2 cellular contexts compared by ENCODE assay signal in the genomic region with DNA sequence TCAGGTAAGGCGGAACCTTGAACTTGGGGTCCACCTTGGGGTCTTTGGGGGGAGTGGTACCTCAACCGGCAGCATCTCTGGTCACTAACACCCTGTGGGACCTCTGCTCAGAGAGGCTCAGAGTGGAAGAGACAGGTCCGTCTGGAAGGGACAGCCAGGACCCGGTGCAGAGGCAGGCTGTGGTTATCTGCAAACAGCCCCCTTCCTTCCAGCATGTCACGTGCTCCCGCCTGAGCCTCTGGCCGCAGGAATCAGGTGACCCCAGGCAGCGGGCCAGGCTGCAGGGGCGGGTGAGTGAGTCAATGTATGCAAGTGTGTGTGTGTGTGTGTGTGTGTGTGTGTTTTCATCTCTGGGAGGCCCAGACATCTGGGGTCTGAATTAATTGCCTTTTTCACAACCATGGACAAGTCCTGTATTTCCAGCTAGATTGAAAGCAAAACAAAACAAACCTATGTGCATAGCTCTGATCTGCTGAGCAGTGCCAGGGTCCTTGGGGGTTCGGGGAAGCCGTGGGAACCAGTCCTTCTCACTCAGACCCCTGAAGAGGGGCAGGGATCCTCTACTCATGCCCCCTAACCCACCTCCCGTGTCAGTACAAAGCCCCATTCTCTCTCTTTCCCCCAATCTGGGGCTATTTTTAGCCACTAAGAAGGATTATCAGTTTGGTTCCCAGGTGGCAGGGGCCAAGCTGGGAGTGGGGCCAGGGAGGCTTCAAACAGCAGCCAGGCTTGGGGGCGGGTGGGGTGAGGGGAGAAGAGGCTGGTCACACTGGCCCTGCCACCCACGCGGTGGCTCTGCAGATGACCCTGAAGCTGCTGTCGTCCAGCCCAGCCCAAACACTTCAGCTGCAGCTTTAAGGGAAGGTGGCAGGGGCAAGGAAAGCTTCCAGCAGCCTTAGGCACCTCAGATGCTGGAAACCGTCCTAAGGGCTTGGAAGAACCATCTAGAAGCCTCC.
TF ChIP-seq lines count a peak whose summit lies in the region.

No MANE protein-coding gene starts in this region.

TF ChIP-seq in SK-N-SH treated with all-trans-retinoic acid at 6 μM for 48 hours, 23 proteins besides CTCF, POLR2A, EP300 and RAD21 (continued from another document):
- TF ChIP-seq, protein P1, sequence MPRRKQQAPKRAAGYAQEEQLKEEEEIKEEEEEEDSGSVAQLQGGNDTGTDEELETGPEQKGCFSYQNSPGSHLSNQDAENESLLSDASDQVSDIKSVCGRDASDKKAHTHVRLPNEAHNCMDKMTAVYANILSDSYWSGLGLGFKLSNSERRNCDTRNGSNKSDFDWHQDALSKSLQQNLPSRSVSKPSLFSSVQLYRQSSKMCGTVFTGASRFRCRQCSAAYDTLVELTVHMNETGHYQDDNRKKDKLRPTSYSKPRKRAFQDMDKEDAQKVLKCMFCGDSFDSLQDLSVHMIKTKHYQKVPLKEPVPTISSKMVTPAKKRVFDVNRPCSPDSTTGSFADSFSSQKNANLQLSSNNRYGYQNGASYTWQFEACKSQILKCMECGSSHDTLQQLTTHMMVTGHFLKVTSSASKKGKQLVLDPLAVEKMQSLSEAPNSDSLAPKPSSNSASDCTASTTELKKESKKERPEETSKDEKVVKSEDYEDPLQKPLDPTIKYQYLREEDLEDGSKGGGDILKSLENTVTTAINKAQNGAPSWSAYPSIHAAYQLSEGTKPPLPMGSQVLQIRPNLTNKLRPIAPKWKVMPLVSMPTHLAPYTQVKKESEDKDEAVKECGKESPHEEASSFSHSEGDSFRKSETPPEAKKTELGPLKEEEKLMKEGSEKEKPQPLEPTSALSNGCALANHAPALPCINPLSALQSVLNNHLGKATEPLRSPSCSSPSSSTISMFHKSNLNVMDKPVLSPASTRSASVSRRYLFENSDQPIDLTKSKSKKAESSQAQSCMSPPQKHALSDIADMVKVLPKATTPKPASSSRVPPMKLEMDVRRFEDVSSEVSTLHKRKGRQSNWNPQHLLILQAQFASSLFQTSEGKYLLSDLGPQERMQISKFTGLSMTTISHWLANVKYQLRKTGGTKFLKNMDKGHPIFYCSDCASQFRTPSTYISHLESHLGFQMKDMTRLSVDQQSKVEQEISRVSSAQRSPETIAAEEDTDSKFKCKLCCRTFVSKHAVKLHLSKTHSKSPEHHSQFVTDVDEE (CRISPR knock-in tag; IDR thresholded peaks at IDR 0.05) = peak; percentile 58; the same call in 1 of the 2 replicates
- peak; percentile 76; the same call in 1 of the 2 replicates for TF ChIP-seq ARNTL (CRISPR knock-in tag; IDR thresholded peaks at IDR 0.05; ENCODE audit: borderline replicate concordance, low read depth)
- TF ChIP-seq ESRRG (CRISPR knock-in tag; IDR thresholded peaks at IDR 0.05) = no peak

TF ChIP-seq in GM12878, 131 proteins besides CTCF, POLR2A, EP300 and RAD21 (continued from another document and continues in another):
- TF ChIP-seq HCFC1 (IDR thresholded peaks at IDR 0.05; ENCODE audit: low read length) (no peak), SMARCA5 (IDR thresholded peaks at IDR 0.05) (no peak; the same call in 1 of the 2 replicates), CREB1 (IDR thresholded peaks at IDR 0.05; ENCODE audit: low read depth) (no peak), CHD2 (IDR thresholded peaks at IDR 0.05; ENCODE audit: borderline replicate concordance, low read depth, low read length) (0 out of 2 replicates have a peak, but pooled peaks have one; percentile 30), WRNIP1 (IDR thresholded peaks at IDR 0.05; ENCODE audit: borderline replicate concordance, low read depth, low read length) (no peak), SREBF2 (IDR thresholded peaks at IDR 0.05; ENCODE audit: low read length) (no peak), SP1 (IDR thresholded peaks at IDR 0.05; ENCODE audit: low read depth, low read length) (peak; percentile 55), SIX5 (IDR thresholded peaks at IDR 0.05; ENCODE audit: low read depth, low read length, severe bottlenecking) (no peak), CEBPB (IDR thresholded peaks at IDR 0.05; ENCODE audit: borderline replicate concordance in 1 of 2, low read depth in 2 of 2, low read length in 2 of 2) (peak in 1 of 2 experiments; percentile 21; a peak in 1 of 4 replicates), YBX1 (IDR thresholded peaks at IDR 0.05) (no peak), EED (IDR thresholded peaks at IDR 0.05; ENCODE audit: low read depth) (peak; percentile 62; the same call in 1 of the 2 replicates), BHLHE40 (IDR thresholded peaks at IDR 0.05; ENCODE audit: borderline replicate concordance in 1 of 2, low read depth in 2 of 2, low read length in 1 of 2) (peak; percentile 97 to 98), RB1 (IDR thresholded peaks at IDR 0.05; ENCODE audit: borderline replicate concordance) (no peak), KLF5 (IDR thresholded peaks at IDR 0.05; ENCODE audit: partially characterized antibody) (no peak), MTA2 (IDR thresholded peaks at IDR 0.05; ENCODE audit: low read depth) (peak; percentile 62; the same call in 1 of the 2 replicates), BCL11A (IDR thresholded peaks at IDR 0.05; ENCODE audit: low read depth, low read length) (no peak), MEF2A (IDR thresholded peaks at IDR 0.05; ENCODE audit: insufficient read depth, low read depth, low read length) (0 out of 2 replicates have a peak, but pooled peaks have one; percentile 32), ZNF24 (IDR thresholded peaks at IDR 0.05) (no peak), FOS (IDR thresholded peaks at IDR 0.05; ENCODE audit: borderline replicate concordance, extremely low read depth, insufficient read length) (no peak), EGR1 (IDR thresholded peaks at IDR 0.05; ENCODE audit: borderline replicate concordance in 1 of 2, low read depth in 2 of 2, low read length in 2 of 2) (0 out of 3 replicates have a peak, but pooled peaks of 1 of the 2 experiments have one; percentile 47), NRF1 (conservative IDR thresholded peaks at IDR 0.05; ENCODE audit: low read depth, low read length) (no peak), SUZ12 (IDR thresholded peaks at IDR 0.05; ENCODE audit: unreplicated experiment) (no peak), TBL1XR1 (IDR thresholded peaks at IDR 0.05; ENCODE audit: low read depth, low read length) (no peak), GATAD2B (conservative IDR thresholded peaks at IDR 0.05; ENCODE audit: low read depth) (no peak), ETV6 (conservative IDR thresholded peaks at IDR 0.05 in 1 of 2, IDR thresholded peaks at IDR 0.05 in 1 of 2; ENCODE audit: borderline replicate concordance in 1 of 2, low read depth in 1 of 2) (no peak), SPI1 (IDR thresholded peaks at IDR 0.05; ENCODE audit: borderline replicate concordance, insufficient read depth, low read depth, low read length) (no peak), RAD51 (IDR thresholded peaks at IDR 0.05) (peak; percentile 99), SMAD5 (IDR thresholded peaks at IDR 0.05; ENCODE audit: low read depth) (no peak), ESRRA (IDR thresholded peaks at IDR 0.05; ENCODE audit: low read length) (no peak), TCF12 (IDR thresholded peaks at IDR 0.05; ENCODE audit: low read depth, low read length) (0 out of 2 replicates have a peak, but pooled peaks have one; percentile 63)
- TF ChIP-seq, protein P2, sequence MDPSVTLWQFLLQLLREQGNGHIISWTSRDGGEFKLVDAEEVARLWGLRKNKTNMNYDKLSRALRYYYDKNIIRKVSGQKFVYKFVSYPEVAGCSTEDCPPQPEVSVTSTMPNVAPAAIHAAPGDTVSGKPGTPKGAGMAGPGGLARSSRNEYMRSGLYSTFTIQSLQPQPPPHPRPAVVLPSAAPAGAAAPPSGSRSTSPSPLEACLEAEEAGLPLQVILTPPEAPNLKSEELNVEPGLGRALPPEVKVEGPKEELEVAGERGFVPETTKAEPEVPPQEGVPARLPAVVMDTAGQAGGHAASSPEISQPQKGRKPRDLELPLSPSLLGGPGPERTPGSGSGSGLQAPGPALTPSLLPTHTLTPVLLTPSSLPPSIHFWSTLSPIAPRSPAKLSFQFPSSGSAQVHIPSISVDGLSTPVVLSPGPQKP (IDR thresholded peaks at IDR 0.05; ENCODE audit: low read depth, low read length) = no peak
- TF ChIP-seq, protein P3, sequence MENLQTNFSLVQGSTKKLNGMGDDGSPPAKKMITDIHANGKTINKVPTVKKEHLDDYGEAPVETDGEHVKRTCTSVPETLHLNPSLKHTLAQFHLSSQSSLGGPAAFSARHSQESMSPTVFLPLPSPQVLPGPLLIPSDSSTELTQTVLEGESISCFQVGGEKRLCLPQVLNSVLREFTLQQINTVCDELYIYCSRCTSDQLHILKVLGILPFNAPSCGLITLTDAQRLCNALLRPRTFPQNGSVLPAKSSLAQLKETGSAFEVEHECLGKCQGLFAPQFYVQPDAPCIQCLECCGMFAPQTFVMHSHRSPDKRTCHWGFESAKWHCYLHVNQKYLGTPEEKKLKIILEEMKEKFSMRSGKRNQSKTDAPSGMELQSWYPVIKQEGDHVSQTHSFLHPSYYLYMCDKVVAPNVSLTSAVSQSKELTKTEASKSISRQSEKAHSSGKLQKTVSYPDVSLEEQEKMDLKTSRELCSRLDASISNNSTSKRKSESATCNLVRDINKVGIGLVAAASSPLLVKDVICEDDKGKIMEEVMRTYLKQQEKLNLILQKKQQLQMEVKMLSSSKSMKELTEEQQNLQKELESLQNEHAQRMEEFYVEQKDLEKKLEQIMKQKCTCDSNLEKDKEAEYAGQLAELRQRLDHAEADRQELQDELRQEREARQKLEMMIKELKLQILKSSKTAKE (IDR thresholded peaks at IDR 0.05; ENCODE audit: low read depth, poor library complexity, severe bottlenecking) = peak; percentile 50
- TF ChIP-seq, protein P4, sequence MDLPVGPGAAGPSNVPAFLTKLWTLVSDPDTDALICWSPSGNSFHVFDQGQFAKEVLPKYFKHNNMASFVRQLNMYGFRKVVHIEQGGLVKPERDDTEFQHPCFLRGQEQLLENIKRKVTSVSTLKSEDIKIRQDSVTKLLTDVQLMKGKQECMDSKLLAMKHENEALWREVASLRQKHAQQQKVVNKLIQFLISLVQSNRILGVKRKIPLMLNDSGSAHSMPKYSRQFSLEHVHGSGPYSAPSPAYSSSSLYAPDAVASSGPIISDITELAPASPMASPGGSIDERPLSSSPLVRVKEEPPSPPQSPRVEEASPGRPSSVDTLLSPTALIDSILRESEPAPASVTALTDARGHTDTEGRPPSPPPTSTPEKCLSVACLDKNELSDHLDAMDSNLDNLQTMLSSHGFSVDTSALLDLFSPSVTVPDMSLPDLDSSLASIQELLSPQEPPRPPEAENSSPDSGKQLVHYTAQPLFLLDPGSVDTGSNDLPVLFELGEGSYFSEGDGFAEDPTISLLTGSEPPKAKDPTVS (IDR thresholded peaks at IDR 0.05; ENCODE audit: low read depth, low read length) = no peak
- TF ChIP-seq, protein P5, sequence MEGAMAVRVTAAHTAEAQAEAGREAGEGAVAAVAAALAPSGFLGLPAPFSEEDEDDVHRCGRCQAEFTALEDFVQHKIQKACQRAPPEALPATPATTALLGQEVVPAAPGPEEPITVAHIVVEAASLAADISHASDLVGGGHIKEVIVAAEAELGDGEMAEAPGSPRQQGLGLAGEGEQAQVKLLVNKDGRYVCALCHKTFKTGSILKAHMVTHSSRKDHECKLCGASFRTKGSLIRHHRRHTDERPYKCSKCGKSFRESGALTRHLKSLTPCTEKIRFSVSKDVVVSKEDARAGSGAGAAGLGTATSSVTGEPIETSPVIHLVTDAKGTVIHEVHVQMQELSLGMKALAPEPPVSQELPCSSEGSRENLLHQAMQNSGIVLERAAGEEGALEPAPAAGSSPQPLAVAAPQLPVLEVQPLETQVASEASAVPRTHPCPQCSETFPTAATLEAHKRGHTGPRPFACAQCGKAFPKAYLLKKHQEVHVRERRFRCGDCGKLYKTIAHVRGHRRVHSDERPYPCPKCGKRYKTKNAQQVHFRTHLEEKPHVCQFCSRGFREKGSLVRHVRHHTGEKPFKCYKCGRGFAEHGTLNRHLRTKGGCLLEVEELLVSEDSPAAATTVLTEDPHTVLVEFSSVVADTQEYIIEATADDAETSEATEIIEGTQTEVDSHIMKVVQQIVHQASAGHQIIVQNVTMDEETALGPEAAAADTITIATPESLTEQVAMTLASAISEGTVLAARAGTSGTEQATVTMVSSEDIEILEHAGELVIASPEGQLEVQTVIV (IDR thresholded peaks at IDR 0.05; ENCODE audit: borderline replicate concordance, partially characterized antibody) = no peak
- TF ChIP-seq, protein P6, sequence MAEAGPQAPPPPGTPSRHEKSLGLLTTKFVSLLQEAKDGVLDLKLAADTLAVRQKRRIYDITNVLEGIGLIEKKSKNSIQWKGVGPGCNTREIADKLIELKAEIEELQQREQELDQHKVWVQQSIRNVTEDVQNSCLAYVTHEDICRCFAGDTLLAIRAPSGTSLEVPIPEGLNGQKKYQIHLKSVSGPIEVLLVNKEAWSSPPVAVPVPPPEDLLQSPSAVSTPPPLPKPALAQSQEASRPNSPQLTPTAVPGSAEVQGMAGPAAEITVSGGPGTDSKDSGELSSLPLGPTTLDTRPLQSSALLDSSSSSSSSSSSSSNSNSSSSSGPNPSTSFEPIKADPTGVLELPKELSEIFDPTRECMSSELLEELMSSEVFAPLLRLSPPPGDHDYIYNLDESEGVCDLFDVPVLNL (IDR thresholded peaks at IDR 0.05; ENCODE audit: low read depth, low read length) = no peak
- TF ChIP-seq, protein P7, sequence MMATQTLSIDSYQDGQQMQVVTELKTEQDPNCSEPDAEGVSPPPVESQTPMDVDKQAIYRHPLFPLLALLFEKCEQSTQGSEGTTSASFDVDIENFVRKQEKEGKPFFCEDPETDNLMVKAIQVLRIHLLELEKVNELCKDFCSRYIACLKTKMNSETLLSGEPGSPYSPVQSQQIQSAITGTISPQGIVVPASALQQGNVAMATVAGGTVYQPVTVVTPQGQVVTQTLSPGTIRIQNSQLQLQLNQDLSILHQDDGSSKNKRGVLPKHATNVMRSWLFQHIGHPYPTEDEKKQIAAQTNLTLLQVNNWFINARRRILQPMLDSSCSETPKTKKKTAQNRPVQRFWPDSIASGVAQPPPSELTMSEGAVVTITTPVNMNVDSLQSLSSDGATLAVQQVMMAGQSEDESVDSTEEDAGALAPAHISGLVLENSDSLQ (IDR thresholded peaks at IDR 0.05) = peak; percentile 21; the same call in 1 of the 2 replicates
- TF ChIP-seq, protein P8, sequence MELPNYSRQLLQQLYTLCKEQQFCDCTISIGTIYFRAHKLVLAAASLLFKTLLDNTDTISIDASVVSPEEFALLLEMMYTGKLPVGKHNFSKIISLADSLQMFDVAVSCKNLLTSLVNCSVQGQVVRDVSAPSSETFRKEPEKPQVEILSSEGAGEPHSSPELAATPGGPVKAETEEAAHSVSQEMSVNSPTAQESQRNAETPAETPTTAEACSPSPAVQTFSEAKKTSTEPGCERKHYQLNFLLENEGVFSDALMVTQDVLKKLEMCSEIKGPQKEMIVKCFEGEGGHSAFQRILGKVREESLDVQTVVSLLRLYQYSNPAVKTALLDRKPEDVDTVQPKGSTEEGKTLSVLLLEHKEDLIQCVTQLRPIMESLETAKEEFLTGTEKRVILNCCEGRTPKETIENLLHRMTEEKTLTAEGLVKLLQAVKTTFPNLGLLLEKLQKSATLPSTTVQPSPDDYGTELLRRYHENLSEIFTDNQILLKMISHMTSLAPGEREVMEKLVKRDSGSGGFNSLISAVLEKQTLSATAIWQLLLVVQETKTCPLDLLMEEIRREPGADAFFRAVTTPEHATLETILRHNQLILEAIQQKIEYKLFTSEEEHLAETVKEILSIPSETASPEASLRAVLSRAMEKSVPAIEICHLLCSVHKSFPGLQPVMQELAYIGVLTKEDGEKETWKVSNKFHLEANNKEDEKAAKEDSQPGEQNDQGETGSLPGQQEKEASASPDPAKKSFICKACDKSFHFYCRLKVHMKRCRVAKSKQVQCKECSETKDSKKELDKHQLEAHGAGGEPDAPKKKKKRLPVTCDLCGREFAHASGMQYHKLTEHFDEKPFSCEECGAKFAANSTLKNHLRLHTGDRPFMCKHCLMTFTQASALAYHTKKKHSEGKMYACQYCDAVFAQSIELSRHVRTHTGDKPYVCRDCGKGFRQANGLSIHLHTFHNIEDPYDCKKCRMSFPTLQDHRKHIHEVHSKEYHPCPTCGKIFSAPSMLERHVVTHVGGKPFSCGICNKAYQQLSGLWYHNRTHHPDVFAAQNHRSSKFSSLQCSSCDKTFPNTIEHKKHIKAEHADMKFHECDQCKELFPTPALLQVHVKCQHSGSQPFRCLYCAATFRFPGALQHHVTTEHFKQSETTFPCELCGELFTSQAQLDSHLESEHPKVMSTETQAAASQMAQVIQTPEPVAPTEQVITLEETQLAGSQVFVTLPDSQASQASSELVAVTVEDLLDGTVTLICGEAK (IDR thresholded peaks at IDR 0.05; ENCODE audit: borderline replicate concordance) = no peak
